In the genomic region with DNA sequence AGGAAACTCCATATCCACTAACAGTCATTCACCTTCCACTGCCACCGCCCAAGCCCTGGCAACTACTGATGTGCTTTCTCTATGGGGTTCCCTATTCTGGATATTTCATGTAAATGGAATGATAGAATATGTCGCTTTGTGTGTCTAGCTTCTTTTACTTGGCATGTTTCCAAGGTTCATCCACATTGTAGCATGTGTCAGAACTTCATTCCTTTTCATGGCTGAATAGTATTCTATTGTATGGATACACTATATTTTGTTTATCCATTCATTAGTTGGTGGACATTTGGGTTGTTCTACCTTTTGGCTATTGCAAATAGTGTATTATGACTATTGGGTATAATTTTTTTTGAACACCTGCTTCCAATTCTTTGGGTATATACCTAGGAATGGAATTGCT, we compare ENCODE assay signal across 25 cellular contexts.
"Had no signal": no experiment of that assay in that cellular context is flagged by ENCODE, and none has a peak within 500 bp of the region (broad histone marks: within the 10 kb centered on the region; RNA-seq: fewer than 3 reads in every experiment).

No MANE protein-coding gene starts in this region.

- H3K27ac Mint-ChIP-seq: activated CD4-positive, alpha-beta memory T cell treated with anti-CD3 and anti-CD28 coated beads for 36 hours; activated CD4-positive, alpha-beta T cell treated with anti-CD3 and anti-CD28 coated beads for 36 hours; activated CD4-positive, alpha-beta T cell treated with anti-CD3 and anti-CD28 coated beads, Interleukin-2, amount 10 ng/mL, durations not matched to agents 24 days and 14 days; activated naive CD4-positive, alpha-beta T cell treated with anti-CD3 and anti-CD28 coated beads for 36 hours; activated naive CD8-positive, alpha-beta T cell; activated T-helper 2 cell treated with anti-CD3 and anti-CD28 coated beads, Interferon-gamma antibody, Interleukin-2, Interleukin-4, amounts not matched to agents 10 μg/mL and 5 μg/mL and 100 μg/mL, durations not matched to agents 14 hours and 24 hours and 36 hours; dendritic cell treated with granulocyte-macrophage colony-stimulating factor and Interleukin-4, amounts not matched to agents 40 ng/mL and 50 ng/mL, for 4 days; endodermal cell had no signal

- ATAC-seq: activated CD4-positive, alpha-beta T cell treated with anti-CD3 and anti-CD28 coated beads for 36 hours; activated T-cell treated with anti-CD3 and anti-CD28 coated beads, Interleukin-2, amount 50 U/mL, for 4 hours; esophagus mucosa had no signal

- H3K36me3 ChIP-seq: brain microvascular endothelial cell had no signal

- H3K4me3 Mint-ChIP-seq: activated CD4-positive, alpha-beta memory T cell treated with anti-CD3 and anti-CD28 coated beads for 36 hours; activated CD4-positive, alpha-beta T cell treated with anti-CD3 and anti-CD28 coated beads for 36 hours; activated CD4-positive, alpha-beta T cell treated with anti-CD3 and anti-CD28 coated beads, Interleukin-2, amount 10 ng/mL, durations not matched to agents 24 days and 14 days; activated naive CD4-positive, alpha-beta T cell treated with anti-CD3 and anti-CD28 coated beads for 36 hours; activated naive CD8-positive, alpha-beta T cell; activated T-cell treated with anti-CD3 and anti-CD28 coated beads, Interleukin-2, amount 50 U/mL, for 4 hours; central memory CD8-positive, alpha-beta T cell; dendritic cell treated with granulocyte-macrophage colony-stimulating factor and Interleukin-4, amounts not matched to agents 40 ng/mL and 50 ng/mL, for 4 days; endodermal cell had no signal

- DNase-seq: activated CD4-positive, alpha-beta memory T cell treated with anti-CD3 and anti-CD28 coated beads for 36 hours; activated CD4-positive, alpha-beta T cell treated with anti-CD3 and anti-CD28 coated beads for 36 hours; activated CD4-positive, alpha-beta T cell treated with anti-CD3 and anti-CD28 coated beads, Interleukin-2, amount 10 ng/mL, durations not matched to agents 24 days and 14 days; activated CD4-positive, CD25-positive, alpha-beta regulatory T cell; activated CD4-positive, CD25-positive, alpha-beta regulatory T cell treated with anti-CD3 and anti-CD28 coated beads, Interleukin-2, amount 50 U/mL, for 72 hours; activated effector memory CD4-positive, alpha-beta T cell treated with anti-CD3 and anti-CD28 coated beads, Interleukin-2, amount 50 U/mL, for 16 hours; activated naive CD4-positive, alpha-beta T cell treated with anti-CD3 and anti-CD28 coated beads for 36 hours; activated T-cell treated with anti-CD3 and anti-CD28 coated beads, Interleukin-2, amount 50 U/mL, for 4 hours; amniotic stem cell; anterior cingulate cortex; brain microvascular endothelial cell; dorsolateral prefrontal cortex; effector memory CD4-positive, alpha-beta T cell; endodermal cell; foreskin fibroblast; head of caudate nucleus; T-helper 2 cell had no signal

- H3K27me3 Mint-ChIP-seq: activated CD4-positive, alpha-beta memory T cell treated with anti-CD3 and anti-CD28 coated beads for 36 hours; activated CD4-positive, alpha-beta T cell treated with anti-CD3 and anti-CD28 coated beads for 36 hours; activated naive CD8-positive, alpha-beta T cell; central memory CD8-positive, alpha-beta T cell had no signal

- H3K4me3 ChIP-seq: coronary artery, dorsolateral prefrontal cortex had no signal

- H3K4me1 Mint-ChIP-seq: activated CD4-positive, alpha-beta T cell treated with anti-CD3 and anti-CD28 coated beads, Interleukin-2, amount 10 ng/mL, durations not matched to agents 24 days and 14 days; endodermal cell had no signal

- H3K27me3 ChIP-seq: brain microvascular endothelial cell, dorsolateral prefrontal cortex had no signal

- H3K27ac ChIP-seq: brain microvascular endothelial cell, coronary artery had no signal

- H3K9me3 Mint-ChIP-seq: activated CD4-positive, alpha-beta memory T cell treated with anti-CD3 and anti-CD28 coated beads for 36 hours; activated CD4-positive, alpha-beta T cell treated with anti-CD3 and anti-CD28 coated beads, Interleukin-2, amount 10 ng/mL, durations not matched to agents 24 days and 14 days; activated naive CD4-positive, alpha-beta T cell treated with anti-CD3 and anti-CD28 coated beads for 36 hours; activated T-cell treated with anti-CD3 and anti-CD28 coated beads, Interleukin-2, amount 50 U/mL, for 4 hours; activated T-helper 2 cell treated with anti-CD3 and anti-CD28 coated beads, Interferon-gamma antibody, Interleukin-2, Interleukin-4, amounts not matched to agents 10 μg/mL and 5 μg/mL and 100 μg/mL, durations not matched to agents 14 hours and 24 hours and 36 hours; central memory CD8-positive, alpha-beta T cell; dendritic cell treated with granulocyte-macrophage colony-stimulating factor and Interleukin-4, amounts not matched to agents 40 ng/mL and 50 ng/mL, for 4 days; endodermal cell had no signal

- FAIRE-seq: astrocyte, frontal cortex had no signal
